In genomic region chr2:216569765-216570164, GRCh38 we compare ENCODE assay signal across 36 cellular contexts.
"Had no signal": no experiment of that assay in that cellular context is flagged by ENCODE, and none has a peak within 500 bp of the region (broad histone marks: within the 10 kb centered on the region; RNA-seq: fewer than 3 reads in every experiment).

No MANE protein-coding gene starts in this region.

- H3K9me3 Mint-ChIP-seq: dendritic cell treated with granulocyte-macrophage colony-stimulating factor and Interleukin-4, amounts not matched to agents 40 ng/mL and 50 ng/mL, for 4 days; immature natural killer cell had no signal

- H3K4me3 Mint-ChIP-seq: dendritic cell treated with granulocyte-macrophage colony-stimulating factor and Interleukin-4, amounts not matched to agents 40 ng/mL and 50 ng/mL, for 4 days; endodermal cell; immature natural killer cell; memory B cell; mesothelial cell of epicardium; naive B cell; natural killer cell treated with Interleukin-12 subunit alpha and Interleukin-12 subunit beta and Interleukin-15 and Interleukin-18, amount 100 ng/mL, for 72 hours; neural crest cell; type B pancreatic cell had no signal

- H3K4me2 ChIP-seq: smooth muscle cell had no signal

- H3K4me1 Mint-ChIP-seq: immature natural killer cell, memory B cell, naive B cell, neural crest cell had no signal

- H3K9ac ChIP-seq: parathyroid adenoma had no signal

- ATAC-seq: esophagus mucosa; foreskin keratinocyte; heart right ventricle; left colon; lower lobe of right lung; mucosa of descending colon; natural killer cell treated with Interleukin-12 subunit alpha and Interleukin-12 subunit beta and Interleukin-15 and Interleukin-18, amount 100 ng/mL, for 72 hours; sciatic nerve had no signal

- H3K27me3 ChIP-seq: colonic mucosa, heart right ventricle, stomach, testis, tibial artery had no signal

- H3K79me2 ChIP-seq: parathyroid adenoma had no signal

- DNase-seq: colonic mucosa; effector CD8-positive, alpha-beta T cell; endodermal cell; foreskin keratinocyte; glutamatergic neuron; heart right ventricle; hippocampal formation; immature natural killer cell; islet precursor cell; kidney glomerular epithelial cell; left colon; left ventricle myocardium inferior; lower lobe of right lung; mucosa of descending colon; naive B cell; stimulated activated CD4-positive, alpha-beta T cell treated with anti-CD3 and anti-CD28 coated beads, Interleukin-12 subunit alpha, Interleukin-12 subunit beta, amount 100 ng/mL, for 4 hours; stimulated activated CD4-positive, alpha-beta T cell treated with anti-CD3 and anti-CD28 coated beads, Interleukin-1b, Interleukin-23, amount 100 ng/mL, for 48 hours; stimulated activated CD4-positive, alpha-beta T cell treated with anti-CD3 and anti-CD28 coated beads, Interleukin-4, amount 100 ng/mL, for 1 hour; stimulated activated CD8-positive, alpha-beta memory T cell treated with anti-CD3 and anti-CD28 coated beads, Interleukin-4, amount 100 ng/mL, for 48 hours; stimulated activated naive CD4-positive, alpha-beta T cell treated with Interleukin-2 at 50 U/mL for 16 hours; stomach; substantia nigra; testis; tibial artery had no signal

- H3K4me1 ChIP-seq: colonic mucosa, foreskin keratinocyte, parathyroid adenoma, testis had no signal

- H3K36me3 Mint-ChIP-seq: memory B cell, type B pancreatic cell had no signal

- H2AFZ ChIP-seq: parathyroid adenoma had no signal

- H3K36me3 ChIP-seq: colonic mucosa, heart right ventricle, left ventricle myocardium inferior, lower lobe of right lung, stomach, tibial artery had no signal

- H3K9me3 ChIP-seq: colonic mucosa, lower lobe of right lung, stomach, testis, tibial artery had no signal

- H3K4me3 ChIP-seq: colonic mucosa, heart right ventricle, left ventricle myocardium inferior, lower lobe of right lung, mucosa of descending colon, smooth muscle cell, stomach, testis, tibial artery had no signal

- H3K27ac Mint-ChIP-seq: dendritic cell treated with granulocyte-macrophage colony-stimulating factor and Interleukin-4, amounts not matched to agents 40 ng/mL and 50 ng/mL, for 4 days; endodermal cell; immature natural killer cell; memory B cell; naive B cell; natural killer cell treated with Interleukin-12 subunit alpha and Interleukin-12 subunit beta and Interleukin-15 and Interleukin-18, amount 100 ng/mL, for 72 hours; progenitor cell of endocrine pancreas had no signal

- H3K27ac ChIP-seq: colonic mucosa, epithelial cell of prostate, foreskin keratinocyte, heart right ventricle, left ventricle myocardium inferior, lower lobe of right lung, parathyroid adenoma, stomach, testis, tibial artery had no signal
